ENCODE assay signal across 22 cellular contexts in genomic region chr4:98625399-98625798, GRCh38. TPM values are rescaled to one million over a fixed set of nuclear protein-coding genes. Genes with fewer than 3 reads are reported as not detected.
DNase-seq lines count a peak whose midpoint lies in the region; ATAC-seq and TF ChIP-seq lines count a peak whose summit lies in the region.
"Had no signal": no experiment of that assay in that cellular context is flagged by ENCODE, and none has a peak within 500 bp of the region (broad histone marks: within the 10 kb centered on the region; RNA-seq: fewer than 3 reads in every experiment).

No MANE protein-coding gene starts in this region.

- H3K27me3 Mint-ChIP-seq in activated CD8-positive, alpha-beta T cell treated with anti-CD3 and anti-CD28 coated beads for 36 hours, result no peaks in the 10 kb centered on the region
- H3K27me3 Mint-ChIP-seq in activated CD8-positive, alpha-beta T cell treated with anti-CD3 and anti-CD28 coated beads, Interleukin-2, amount 10 ng/mL, durations not matched to agents 7 days and 5 days (ENCODE audit: low read depth), result no peaks in the 10 kb centered on the region
- no peaks in the 10 kb centered on the region for H3K27me3 Mint-ChIP-seq in osteocyte (ENCODE audit: unreplicated experiment)
- H3K27me3 Mint-ChIP-seq: naive thymus-derived CD4-positive, alpha-beta T cell had no signal

- H3K4me1 ChIP-seq in RWPE2 (ENCODE audit: insufficient read depth, poor library complexity, severe bottlenecking), result peaks cover 57% of the 10 kb centered on the region
- H3K4me1 ChIP-seq: Peyer's patch had no signal

- H3K27me3 ChIP-seq in RWPE2 (ENCODE audit: insufficient read depth, poor library complexity, severe bottlenecking) (no peaks in the 10 kb centered on the region), dorsolateral prefrontal cortex (no peaks in the 10 kb centered on the region)
- H3K27me3 ChIP-seq: Peyer's patch had no signal

- peak; percentile 13 for ATAC-seq in activated CD8-positive, alpha-beta T cell treated with anti-CD3 and anti-CD28 coated beads for 36 hours
- no peak for ATAC-seq in activated CD8-positive, alpha-beta T cell treated with anti-CD3 and anti-CD28 coated beads, Interleukin-2, amount 10 ng/mL, durations not matched to agents 7 days and 5 days
- ATAC-seq in RWPE2 (ENCODE audit: low read depth) (no peak), HG03139 (IDR thresholded peaks at IDR 0.05; ENCODE audit: unreplicated experiment) (no peak)
- ATAC-seq: naive thymus-derived CD4-positive, alpha-beta T cell had no signal

- H3K4me1 Mint-ChIP-seq in activated CD8-positive, alpha-beta T cell treated with anti-CD3 and anti-CD28 coated beads for 36 hours (ENCODE audit: low read depth), result peaks cover 49% of the 10 kb centered on the region
- peaks cover 43% of the 10 kb centered on the region for H3K4me1 Mint-ChIP-seq in activated CD8-positive, alpha-beta T cell treated with anti-CD3 and anti-CD28 coated beads, Interleukin-2, amount 10 ng/mL, durations not matched to agents 7 days and 5 days (ENCODE audit: low read depth)
- peaks cover 75% of the 10 kb centered on the region for H3K4me1 Mint-ChIP-seq in osteocyte (ENCODE audit: unreplicated experiment)
- H3K4me1 Mint-ChIP-seq: CD14-positive monocyte had no signal

- H3K36me3 ChIP-seq in RWPE2 (ENCODE audit: low read depth), result no peaks in the 10 kb centered on the region; the same call in none of the 2 replicates
- H3K36me3 ChIP-seq: Peyer's patch had no signal

- intact Hi-C loops in activated CD8-positive, alpha-beta T cell treated with anti-CD3 and anti-CD28 coated beads for 36 hours (cut with micrococcal nuclease), result no loop called here
- intact Hi-C loops in dorsolateral prefrontal cortex (cut with DNase I) (loop anchor here in 1 of 2 donors (5.0 kb wide), 1 partner anchor 58 kb away; no protein-coding TSS in a partner anchor), posterior vena cava (cut with DNase I) (no loop called here)

- TF ChIP-seq CTCF in activated CD8-positive, alpha-beta T cell treated with anti-CD3 and anti-CD28 coated beads for 36 hours (IDR thresholded peaks at IDR 0.05), result no peak
- TF ChIP-seq CTCF in RWPE2 (IDR thresholded peaks at IDR 0.05; ENCODE audit: poor library complexity, severe bottlenecking) (no peak), dorsolateral prefrontal cortex (IDR thresholded peaks at IDR 0.05 in 54 of 56, conservative IDR thresholded peaks at IDR 0.05 in 2 of 56; ENCODE audit: low read depth in 1 of 56, partially characterized antibody in 56 of 56) (no peak), osteocyte (IDR thresholded peaks at IDR 0.05) (no peak)

- POLR2A ChIA-PET in activated CD8-positive, alpha-beta T cell treated with anti-CD3 and anti-CD28 coated beads for 36 hours (lab: Charles Lee), result no interaction called here
- POLR2A ChIA-PET in activated CD8-positive, alpha-beta T cell treated with anti-CD3 and anti-CD28 coated beads, Interleukin-2, amount 10 ng/mL, durations not matched to agents 7 days and 5 days (lab: Charles Lee), result no interaction called here

- no peak overlapping the region for H3K4me3 Mint-ChIP-seq in activated CD8-positive, alpha-beta T cell treated with anti-CD3 and anti-CD28 coated beads for 36 hours
- no peak overlapping the region for H3K4me3 Mint-ChIP-seq in activated CD8-positive, alpha-beta T cell treated with anti-CD3 and anti-CD28 coated beads, Interleukin-2, amount 10 ng/mL, durations not matched to agents 7 days and 5 days
- H3K4me3 Mint-ChIP-seq in osteocyte (ENCODE audit: unreplicated experiment), result no peak overlapping the region
- H3K4me3 Mint-ChIP-seq: CD14-positive monocyte had no signal

- H3K9me3 ChIP-seq in RWPE2 (ENCODE audit: severe bottlenecking), result no peaks in the 10 kb centered on the region
- H3K9me3 ChIP-seq: Peyer's patch had no signal

- H3K27ac Mint-ChIP-seq in activated CD8-positive, alpha-beta T cell treated with anti-CD3 and anti-CD28 coated beads for 36 hours, result peak overlapping the region; percentile 43
- no peak overlapping the region for H3K27ac Mint-ChIP-seq in activated CD8-positive, alpha-beta T cell treated with anti-CD3 and anti-CD28 coated beads, Interleukin-2, amount 10 ng/mL, durations not matched to agents 7 days and 5 days
- H3K27ac Mint-ChIP-seq in osteocyte (ENCODE audit: unreplicated experiment), result peak overlapping the region; percentile 88
- H3K27ac Mint-ChIP-seq: CD14-positive monocyte, progenitor cell of endocrine pancreas had no signal

- H3K9me3 Mint-ChIP-seq in activated CD8-positive, alpha-beta T cell treated with anti-CD3 and anti-CD28 coated beads for 36 hours, result no peaks in the 10 kb centered on the region
- H3K9me3 Mint-ChIP-seq in activated CD8-positive, alpha-beta T cell treated with anti-CD3 and anti-CD28 coated beads, Interleukin-2, amount 10 ng/mL, durations not matched to agents 7 days and 5 days (ENCODE audit: insufficient read depth), result no peaks in the 10 kb centered on the region
- no peaks in the 10 kb centered on the region for H3K9me3 Mint-ChIP-seq in osteocyte (ENCODE audit: unreplicated experiment)

- no peaks in the 10 kb centered on the region for H3K36me3 Mint-ChIP-seq in activated CD8-positive, alpha-beta T cell treated with anti-CD3 and anti-CD28 coated beads for 36 hours (ENCODE audit: low read depth)
- peaks cover 6% of the 10 kb centered on the region for H3K36me3 Mint-ChIP-seq in activated CD8-positive, alpha-beta T cell treated with anti-CD3 and anti-CD28 coated beads, Interleukin-2, amount 10 ng/mL, durations not matched to agents 7 days and 5 days (ENCODE audit: low read depth)
- H3K36me3 Mint-ChIP-seq in osteocyte (ENCODE audit: unreplicated experiment), result peaks cover 2% of the 10 kb centered on the region
- H3K36me3 Mint-ChIP-seq: CD14-positive monocyte had no signal

- no peak overlapping the region for H3K4me3 ChIP-seq in RWPE2 (ENCODE audit: severe bottlenecking)
- H3K4me3 ChIP-seq in dorsolateral prefrontal cortex, result no peak overlapping the region
- H3K4me3 ChIP-seq: GM12878, Peyer's patch had no signal

- H3K27ac ChIP-seq in RWPE2 (ENCODE audit: poor library complexity, severe bottlenecking), result peak overlapping the region; percentile 95
- H3K27ac ChIP-seq in dorsolateral prefrontal cortex, result peak overlapping the region in 54 of 59 donors; percentile 1 to 93 (median 83)

- CTCF ChIA-PET in activated CD8-positive, alpha-beta T cell treated with anti-CD3 and anti-CD28 coated beads for 36 hours (lab: Charles Lee), result no interaction called here
- CTCF ChIA-PET in activated CD8-positive, alpha-beta T cell treated with anti-CD3 and anti-CD28 coated beads, Interleukin-2, amount 10 ng/mL, durations not matched to agents 7 days and 5 days (lab: Charles Lee), result no interaction called here

- DNase-seq in activated CD8-positive, alpha-beta T cell treated with anti-CD3 and anti-CD28 coated beads for 36 hours, result no peak
- no peak for DNase-seq in activated CD8-positive, alpha-beta T cell treated with anti-CD3 and anti-CD28 coated beads, Interleukin-2, amount 10 ng/mL, durations not matched to agents 7 days and 5 days
- DNase-seq in RWPE2 (ENCODE audit: low spot score) (no peak), dorsolateral prefrontal cortex (no peak), osteocyte (ENCODE audit: extremely low spot score, unreplicated experiment) (no peak), posterior vena cava (ENCODE audit: low spot score) (no peak), pons (ENCODE audit: low spot score) (no peak)
- DNase-seq: activated CD4-positive, CD25-positive, alpha-beta regulatory T cell treated with anti-CD3 and anti-CD28 coated beads, Interleukin-2, amount 50 U/mL, for 72 hours; activated gamma-delta T cell treated with Interleukin-2 at 50 U/mL for 16 hours; aorta; foreskin melanocyte; hypothalamus; mesendoderm; naive thymus-derived CD4-positive, alpha-beta T cell; NCI-H1694; NCI-H2227 treated with DMSO at 0.1 percent for 48 hours; Peyer's patch; T-helper 9 cell had no signal

RNA-seq across cellular contexts. Expression of gene TSPAN5, which starts 33.0 kb away (rescaled TPM):
- total RNA-seq in activated CD8-positive, alpha-beta T cell treated with anti-CD3 and anti-CD28 coated beads for 36 hours, result 10 to 100 TPM; 18.5 to 21.9 TPM
- total RNA-seq in activated CD8-positive, alpha-beta T cell treated with anti-CD3 and anti-CD28 coated beads, Interleukin-2, amount 10 ng/mL, durations not matched to agents 7 days and 5 days, result 10 to 100 TPM; 18.6 to 21.5 TPM
- total RNA-seq in dorsolateral prefrontal cortex (100 to 1,000 TPM in 86 of 120 experiments, 10 to 100 TPM in 34; 56.5 to 140 (median 109) TPM), osteocyte (64.2 and 66.0 TPM in 2 replicates), posterior vena cava (1 to 10 TPM; 3.5 to 5.3 TPM)
